Comparison of ENCODE assay signal across 11 cellular contexts in the genomic region with DNA sequence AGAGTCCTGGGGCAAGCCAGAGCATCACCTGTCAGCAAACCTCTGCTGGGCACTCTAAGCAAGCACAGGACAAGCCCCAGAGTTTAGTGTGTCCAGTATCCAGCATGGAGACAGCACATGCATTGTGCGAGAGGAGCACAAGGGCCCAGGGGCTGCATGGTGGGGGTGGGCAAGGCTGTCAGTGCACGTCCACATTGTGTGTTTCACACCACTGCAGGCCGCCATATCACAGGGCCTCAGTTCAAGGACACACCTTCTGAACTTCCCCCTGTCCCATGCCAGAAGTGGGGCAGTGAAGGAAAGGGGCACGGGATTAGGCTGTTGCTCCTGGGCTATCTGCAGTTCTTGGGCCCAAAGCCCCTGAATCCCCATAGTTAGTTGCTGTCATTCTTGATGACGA. TPM values are rescaled to one million over a fixed set of nuclear protein-coding genes. Genes with fewer than 3 reads are reported as not detected.
DNase-seq lines count a peak whose midpoint lies in the region; ATAC-seq, FAIRE-seq and TF ChIP-seq lines count a peak whose summit lies in the region.
"Had no signal": no experiment of that assay in that cellular context is flagged by ENCODE, and none has a peak within 500 bp of the region (broad histone marks: within the 10 kb centered on the region; RNA-seq: fewer than 3 reads in every experiment).

No MANE protein-coding gene starts in this region.

- H3K9me3 Mint-ChIP-seq in activated CD4-positive, alpha-beta T cell treated with anti-CD3 and anti-CD28 coated beads, Interleukin-2, amount 10 ng/mL, durations not matched to agents 24 days and 14 days, result no peaks in the 10 kb centered on the region
- no peaks in the 10 kb centered on the region for H3K9me3 Mint-ChIP-seq in stimulated activated memory B cell treated with anti-CD40 and anti-IgM and Interleukin-4, amounts not matched to agents 10 μg/mL and 1 μg/mL and 100 μg/mL, for 72 hours

- no peaks in the 10 kb centered on the region for H3K9me2 ChIP-seq in SU-DHL-6 (replicated peaks; ENCODE audit: insufficient read depth, low read length)

- H4K20me1 ChIP-seq in SU-DHL-6 (ENCODE audit: low read depth, low read length) (no peaks in the 10 kb centered on the region), endothelial cell of umbilical vein (replicated peaks; ENCODE audit: control insufficient read depth, extremely low read depth, insufficient read depth, low read length) (no peaks in the 10 kb centered on the region)

- POLR2A ChIA-PET in endothelial cell of umbilical vein (lab: Charles Lee), result no interaction called here

- H3K36me3 Mint-ChIP-seq in activated CD4-positive, alpha-beta T cell treated with anti-CD3 and anti-CD28 coated beads, Interleukin-2, amount 10 ng/mL, durations not matched to agents 24 days and 14 days (ENCODE audit: low read depth), result peaks cover 40% of the 10 kb centered on the region
- peaks cover 39% of the 10 kb centered on the region for H3K36me3 Mint-ChIP-seq in stimulated activated memory B cell treated with anti-CD40 and anti-IgM and Interleukin-4, amounts not matched to agents 10 μg/mL and 1 μg/mL and 100 μg/mL, for 72 hours

- peaks cover 23% of the 10 kb centered on the region for H3F3A ChIP-seq in SU-DHL-6 (ENCODE audit: insufficient read depth)

- no peaks in the 10 kb centered on the region for H3K9me3 ChIP-seq in SU-DHL-6 (ENCODE audit: insufficient read depth, low read length)
- H3K9me3 ChIP-seq in endothelial cell of umbilical vein (replicated peaks; ENCODE audit: control insufficient read depth, insufficient read depth, low read length), result no peaks in the 10 kb centered on the region

- H2AFZ ChIP-seq in SU-DHL-6 (ENCODE audit: low read depth, low read length, severe bottlenecking), result no peak overlapping the region
- no peak overlapping the region for H2AFZ ChIP-seq in endothelial cell of umbilical vein (ENCODE audit: low read depth, low read length)

- peak overlapping the region; percentile 52 for H3K27ac ChIP-seq in SU-DHL-6 (ENCODE audit: low read depth, low read length)
- H3K27ac ChIP-seq in endothelial cell of umbilical vein (ENCODE audit: insufficient read depth, low read depth, low read length), result no peak overlapping the region

- intact Hi-C loops in activated CD4-positive, alpha-beta T cell treated with anti-CD3 and anti-CD28 coated beads, Interleukin-2, amount 10 ng/mL, durations not matched to agents 24 days and 14 days (cut with micrococcal nuclease), result loop anchor here (2.0 kb wide), 1 partner anchor 19 kb away; a partner anchor contains a TSS
- intact Hi-C loops in endothelial cell of umbilical vein (cut with micrococcal nuclease), result no loop called here

- H3K79me2 ChIP-seq in SU-DHL-6 (ENCODE audit: insufficient read depth, low read length) (peaks cover 6% of the 10 kb centered on the region), endothelial cell of umbilical vein (ENCODE audit: control insufficient read depth, insufficient read depth, low read length) (peaks cover 6% of the 10 kb centered on the region)

- H3K36me3 ChIP-seq in SU-DHL-6 (ENCODE audit: low read length) (peaks cover 7% of the 10 kb centered on the region; the same call in 1 of the 2 replicates), endothelial cell of umbilical vein (ENCODE audit: control insufficient read depth in 2 of 2, extremely low read depth in 1 of 2, insufficient read depth in 2 of 2, low read length in 2 of 2) (peaks cover 12 to 29% of the 10 kb centered on the region in 2 experiments)

- H3K27me3 Mint-ChIP-seq in activated CD4-positive, alpha-beta T cell treated with anti-CD3 and anti-CD28 coated beads, Interleukin-2, amount 10 ng/mL, durations not matched to agents 24 days and 14 days, result no peaks in the 10 kb centered on the region
- no peaks in the 10 kb centered on the region for H3K27me3 Mint-ChIP-seq in stimulated activated memory B cell treated with anti-CD40 and anti-IgM and Interleukin-4, amounts not matched to agents 10 μg/mL and 1 μg/mL and 100 μg/mL, for 72 hours

- no peaks in the 10 kb centered on the region for H3K27me3 ChIP-seq in SU-DHL-6 (ENCODE audit: low read length)
- H3K27me3 ChIP-seq in endothelial cell of umbilical vein (ENCODE audit: control insufficient read depth in 2 of 2, insufficient read depth in 2 of 2, low read length in 2 of 2), result no peaks in the 10 kb centered on the region

- H3K27ac Mint-ChIP-seq in activated CD4-positive, alpha-beta T cell treated with anti-CD3 and anti-CD28 coated beads, Interleukin-2, amount 10 ng/mL, durations not matched to agents 24 days and 14 days, result peak overlapping the region; percentile 85
- peak overlapping the region; percentile 93 for H3K27ac Mint-ChIP-seq in stimulated activated memory B cell treated with anti-CD40 and anti-IgM and Interleukin-4, amounts not matched to agents 10 μg/mL and 1 μg/mL and 100 μg/mL, for 72 hours

- H3K4me3 Mint-ChIP-seq in activated CD4-positive, alpha-beta T cell treated with anti-CD3 and anti-CD28 coated beads, Interleukin-2, amount 10 ng/mL, durations not matched to agents 24 days and 14 days, result peak overlapping the region; percentile 97
- H3K4me3 Mint-ChIP-seq in stimulated activated memory B cell treated with anti-CD40 and anti-IgM and Interleukin-4, amounts not matched to agents 10 μg/mL and 1 μg/mL and 100 μg/mL, for 72 hours, result peak overlapping the region; percentile 57

- CTCF ChIA-PET in endothelial cell of umbilical vein (lab: Charles Lee), result interaction anchor here (1.2 to 11.0 kb wide), 5 partner anchors 26 to 101 kb away, joined by 4 to 181 read pairs (median 7); no protein-coding TSS in a partner anchor

- no peak for TF ChIP-seq POLR2A in endothelial cell of umbilical vein (IDR thresholded peaks at IDR 0.05; ENCODE audit: low read depth, low read length)

- TF ChIP-seq CTCF in SU-DHL-6 (IDR thresholded peaks at IDR 0.05; ENCODE audit: insufficient read depth, low read length, poor library complexity, severe bottlenecking) (no peak), endothelial cell of umbilical vein (IDR thresholded peaks at IDR 0.05; ENCODE audit: extremely low read depth in 1 of 2, insufficient read depth in 1 of 2, low read depth in 1 of 2, low read length in 2 of 2) (no peak)

- FAIRE-seq in endothelial cell of umbilical vein (lab: Jason Lieb, UNC), result no peak
- FAIRE-seq: kidney had no signal

- peaks cover 7% of the 10 kb centered on the region for H3K4me1 ChIP-seq in endothelial cell of umbilical vein (ENCODE audit: control insufficient read depth, extremely low read depth, insufficient read depth, low read length)

- no peaks in the 10 kb centered on the region for H3K9me1 ChIP-seq in endothelial cell of umbilical vein (replicated peaks; ENCODE audit: control insufficient read depth, extremely low read depth, insufficient read depth, low read length)

- H3K4me2 ChIP-seq in SU-DHL-6 (ENCODE audit: low read depth, low read length, poor library complexity, severe bottlenecking), result peak overlapping the region; percentile 72
- no peak overlapping the region for H3K4me2 ChIP-seq in endothelial cell of umbilical vein (ENCODE audit: insufficient read depth, low read length)

- ATAC-seq in stimulated activated memory B cell treated with anti-CD40 and anti-IgM and Interleukin-4, amounts not matched to agents 10 μg/mL and 1 μg/mL and 100 μg/mL, for 72 hours, result no peak
- ATAC-seq in HG03521 (IDR thresholded peaks at IDR 0.05; ENCODE audit: unreplicated experiment), result no peak

- peaks cover 36% of the 10 kb centered on the region for H3K4me1 Mint-ChIP-seq in activated CD4-positive, alpha-beta T cell treated with anti-CD3 and anti-CD28 coated beads, Interleukin-2, amount 10 ng/mL, durations not matched to agents 24 days and 14 days
- peaks cover 50% of the 10 kb centered on the region for H3K4me1 Mint-ChIP-seq in stimulated activated memory B cell treated with anti-CD40 and anti-IgM and Interleukin-4, amounts not matched to agents 10 μg/mL and 1 μg/mL and 100 μg/mL, for 72 hours

- no peak for DNase-seq in activated CD4-positive, alpha-beta T cell treated with anti-CD3 and anti-CD28 coated beads, Interleukin-2, amount 10 ng/mL, durations not matched to agents 24 days and 14 days
- no peak for DNase-seq in activated CD4-positive, alpha-beta T cell treated with anti-CD3 and anti-CD28 coated beads for 4 hours
- DNase-seq in endothelial cell of umbilical vein (ENCODE audit: low read depth, low spot score) (no peak), NCI-H187 treated with DMSO at 0.1 percent for 48 hours (lab: John Stamatoyannopoulos, UW) (no peak), globus pallidus (ENCODE audit: low spot score) (no peak)

- peak overlapping the region; percentile 66; the same call in 1 of the 2 replicates for H3K9ac ChIP-seq in SU-DHL-6 (ENCODE audit: low read length)
- no peak overlapping the region for H3K9ac ChIP-seq in endothelial cell of umbilical vein (replicated peaks; ENCODE audit: extremely low read depth, insufficient read depth, low read length)

- H3K4me3 ChIP-seq in SU-DHL-6 (ENCODE audit: insufficient read depth, low read length, poor library complexity, severe bottlenecking), result peak overlapping the region; percentile 58
- no peak overlapping the region for H3K4me3 ChIP-seq in endothelial cell of umbilical vein (replicated peaks in 1 of 3; ENCODE audit: insufficient read depth in 1 of 3, low read depth in 1 of 3, low read length in 3 of 3)

- TSS peak; percentile 1 for BruUV-seq in endothelial cell of umbilical vein (replicated peaks; lab: Mats Ljungman, UMichigan)

- dilution Hi-C loops in endothelial cell of umbilical vein (cut with MboI; ENCODE audit: extremely low pct_ligation_motif_present, low sequenced_read_pairs), result no loop called here

RNA-seq across cellular contexts. Expression of a gene that starts 0.8 kb away (rescaled TPM):
- 41.7 and 49.7 TPM in 2 replicates for total RNA-seq in activated CD4-positive, alpha-beta T cell treated with anti-CD3 and anti-CD28 coated beads, Interleukin-2, amount 10 ng/mL, durations not matched to agents 24 days and 14 days
- 8.9 and 12.5 TPM in 2 replicates for total RNA-seq in endothelial cell of umbilical vein
- 39.1 and 51.6 TPM in 2 replicates for polyA plus RNA-seq in endothelial cell of umbilical vein
- polyA plus RNA-seq in endothelial cell of umbilical vein (2011; cell fraction: cytosol; rRNA removed), result 25.6 and 27.3 TPM in 2 replicates
- polyA plus RNA-seq in endothelial cell of umbilical vein (2011; cell fraction: nucleus; rRNA removed), result 12.5 and 14.6 TPM in 2 replicates
- polyA plus RNA-seq in endothelial cell of umbilical vein (2012), result 10.0 and 21.3 TPM in 2 replicates
- 4.3 and 5.2 TPM in 2 replicates for polyA minus RNA-seq in endothelial cell of umbilical vein
- not detected for polyA minus RNA-seq in endothelial cell of umbilical vein (2011; cell fraction: cytosol; rRNA and poly(A)+ RNA removed)
- polyA minus RNA-seq in endothelial cell of umbilical vein (2011; cell fraction: nucleus; rRNA and poly(A)+ RNA removed), result 2.3 and 2.8 TPM in 2 replicates

RNA-seq across cellular contexts. Expression of a gene that starts 6.2 kb away (rescaled TPM):
- total RNA-seq in activated CD4-positive, alpha-beta T cell treated with anti-CD3 and anti-CD28 coated beads, Interleukin-2, amount 10 ng/mL, durations not matched to agents 24 days and 14 days, result 46.5 and 48.6 TPM in 2 replicates
- 56.7 and 57.9 TPM in 2 replicates for total RNA-seq in endothelial cell of umbilical vein
- 53.4 and 66.0 TPM in 2 replicates for polyA plus RNA-seq in endothelial cell of umbilical vein
- 38.8 and 48.4 TPM in 2 replicates for polyA plus RNA-seq in endothelial cell of umbilical vein (2011; cell fraction: cytosol; rRNA removed)
- polyA plus RNA-seq in endothelial cell of umbilical vein (2011; cell fraction: nucleus; rRNA removed), result 257 and 283 TPM in 2 replicates
- 34.7 and 40.5 TPM in 2 replicates for polyA plus RNA-seq in endothelial cell of umbilical vein (2012)
- polyA minus RNA-seq in endothelial cell of umbilical vein, result 123 and 155 TPM in 2 replicates
- 53.7 TPM for polyA minus RNA-seq in endothelial cell of umbilical vein (2011; cell fraction: cytosol; rRNA and poly(A)+ RNA removed)
- polyA minus RNA-seq in endothelial cell of umbilical vein (2011; cell fraction: nucleus; rRNA and poly(A)+ RNA removed), result 23.7 and 39.2 TPM in 2 replicates

RNA-seq across cellular contexts. Expression of a gene that starts 18.6 kb away (rescaled TPM):
- 9.1 and 21.4 TPM in 2 replicates for total RNA-seq in activated CD4-positive, alpha-beta T cell treated with anti-CD3 and anti-CD28 coated beads, Interleukin-2, amount 10 ng/mL, durations not matched to agents 24 days and 14 days
- total RNA-seq in endothelial cell of umbilical vein, result 86.3 and 97.0 TPM in 2 replicates
- polyA plus RNA-seq in endothelial cell of umbilical vein, result 124 and 137 TPM in 2 replicates
- 91.7 and 92.4 TPM in 2 replicates for polyA plus RNA-seq in endothelial cell of umbilical vein (2011; cell fraction: cytosol; rRNA removed)
- polyA plus RNA-seq in endothelial cell of umbilical vein (2011; cell fraction: nucleus; rRNA removed), result 79.3 and 83.6 TPM in 2 replicates
- 57.1 and 63.3 TPM in 2 replicates for polyA plus RNA-seq in endothelial cell of umbilical vein (2012)
- 297 and 401 TPM in 2 replicates for polyA minus RNA-seq in endothelial cell of umbilical vein
- 12.7 TPM for polyA minus RNA-seq in endothelial cell of umbilical vein (2011; cell fraction: cytosol; rRNA and poly(A)+ RNA removed)
- 45.2 and 62.6 TPM in 2 replicates for polyA minus RNA-seq in endothelial cell of umbilical vein (2011; cell fraction: nucleus; rRNA and poly(A)+ RNA removed)

RNA-seq across cellular contexts. Expression of a gene that starts 30.1 kb away (rescaled TPM):
- 134 and 139 TPM in 2 replicates for total RNA-seq in activated CD4-positive, alpha-beta T cell treated with anti-CD3 and anti-CD28 coated beads, Interleukin-2, amount 10 ng/mL, durations not matched to agents 24 days and 14 days
- total RNA-seq in endothelial cell of umbilical vein, result not detected in 2 replicates
- not detected in 2 replicates for polyA plus RNA-seq in endothelial cell of umbilical vein
- polyA plus RNA-seq in endothelial cell of umbilical vein (2011; cell fraction: cytosol; rRNA removed), result not detected in 2 replicates
- not detected in 2 replicates for polyA plus RNA-seq in endothelial cell of umbilical vein (2011; cell fraction: nucleus; rRNA removed)
- 0.08 and 0.15 TPM in 2 replicates for polyA plus RNA-seq in endothelial cell of umbilical vein (2012)
- polyA minus RNA-seq in endothelial cell of umbilical vein, result 0.08 TPM in 1 of 2 replicates, not detected in the other
- not detected for polyA minus RNA-seq in endothelial cell of umbilical vein (2011; cell fraction: cytosol; rRNA and poly(A)+ RNA removed)
- not detected in 2 replicates for polyA minus RNA-seq in endothelial cell of umbilical vein (2011; cell fraction: nucleus; rRNA and poly(A)+ RNA removed)
- total RNA-seq: A673 had no signal

RNA-seq across cellular contexts. Expression of a gene that starts 49.8 kb away (rescaled TPM):
- 0.05 TPM in 1 of 2 replicates, not detected in the other for total RNA-seq in activated CD4-positive, alpha-beta T cell treated with anti-CD3 and anti-CD28 coated beads, Interleukin-2, amount 10 ng/mL, durations not matched to agents 24 days and 14 days
- 0.37 and 0.58 TPM in 2 replicates for total RNA-seq in endothelial cell of umbilical vein
- polyA plus RNA-seq in endothelial cell of umbilical vein, result 0.15 and 0.29 TPM in 2 replicates
- polyA plus RNA-seq in endothelial cell of umbilical vein (2011; cell fraction: cytosol; rRNA removed), result 0.13 and 0.15 TPM in 2 replicates
- 0.20 and 0.29 TPM in 2 replicates for polyA plus RNA-seq in endothelial cell of umbilical vein (2011; cell fraction: nucleus; rRNA removed)
- polyA plus RNA-seq in endothelial cell of umbilical vein (2012), result not detected in 2 replicates
- polyA minus RNA-seq in endothelial cell of umbilical vein, result 0.11 TPM in 1 of 2 replicates, not detected in the other
- polyA minus RNA-seq in endothelial cell of umbilical vein (2011; cell fraction: cytosol; rRNA and poly(A)+ RNA removed), result not detected
- not detected in 2 replicates for polyA minus RNA-seq in endothelial cell of umbilical vein (2011; cell fraction: nucleus; rRNA and poly(A)+ RNA removed)
- total RNA-seq: A673, occipital lobe had no signal
